In the genomic region with DNA sequence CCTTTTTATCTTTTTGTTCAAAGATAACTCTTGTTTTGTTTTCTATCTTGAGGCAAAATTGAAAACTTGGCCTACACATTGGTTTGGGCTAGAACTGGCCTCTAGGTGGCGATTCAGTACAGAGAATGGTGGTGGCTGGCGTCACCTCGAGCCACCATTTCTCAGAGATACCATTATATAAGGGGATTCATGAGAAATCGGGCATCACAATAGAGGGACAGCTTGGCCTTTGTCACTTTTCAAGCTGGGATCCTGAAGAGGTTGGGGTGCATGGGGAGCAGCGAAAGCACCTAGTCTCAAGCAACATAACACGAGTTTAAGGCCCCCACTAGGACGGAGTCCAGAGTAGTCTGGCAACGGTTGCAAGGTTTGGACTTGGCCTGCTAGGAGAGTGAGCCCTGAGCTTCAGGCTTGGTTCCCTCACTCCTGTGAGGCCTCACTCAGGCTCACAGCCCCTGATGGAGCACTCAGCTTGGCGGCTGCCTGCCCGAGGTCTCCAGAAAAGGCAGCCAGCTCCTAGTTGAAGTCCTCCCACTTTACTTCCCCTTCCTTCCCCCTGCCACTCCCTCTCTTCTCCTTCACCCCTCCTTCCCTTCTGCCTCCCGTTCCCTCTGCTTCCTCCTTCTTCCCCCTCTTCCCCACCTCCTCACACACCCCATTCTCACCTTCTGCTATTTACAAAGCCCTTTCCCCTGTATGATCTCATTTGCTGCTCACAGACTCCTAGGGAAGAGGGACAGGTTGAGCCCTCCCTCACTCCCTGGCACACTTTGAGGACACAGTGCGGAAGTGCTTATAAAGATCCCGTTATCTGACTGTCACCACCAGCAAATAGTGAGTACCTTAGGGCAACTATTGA, we compare ENCODE assay signal across 8 cellular contexts.
DNase-seq lines count a peak whose midpoint lies in the region; ATAC-seq, FAIRE-seq and TF ChIP-seq lines count a peak whose summit lies in the region.

No MANE protein-coding gene starts in this region.

- peak; percentile 88 for TF ChIP-seq CTCF in brain microvascular endothelial cell (IDR thresholded peaks at IDR 0.05; ENCODE audit: low read depth, low read length, missing control alignments)

- ATAC-seq in HG02763 (IDR thresholded peaks at IDR 0.05; ENCODE audit: unreplicated experiment): peak; percentile 54

- in situ Hi-C loops in brain microvascular endothelial cell (cut with HindIII; ENCODE audit: low pct_ligation_motif_present, low sequenced_read_pairs): no loop called here

- DNase-seq in NCI-H2196 (lab: John Stamatoyannopoulos, UW; ENCODE audit: unreplicated experiment) (peak; percentile 67), NCI-H2196 treated with DMSO at 0.1 percent for 48 hours (lab: John Stamatoyannopoulos, UW; ENCODE audit: unreplicated experiment) (no peak), NCI-H187 treated with DMSO at 0.1 percent for 48 hours (lab: John Stamatoyannopoulos, UW) (peak; percentile 11), brain microvascular endothelial cell (peak; percentile 70), iPS-NIHi11 (ENCODE audit: low spot score) (peak; percentile 86)
- peak; percentile 7 to 34 for DNase-seq in stimulated activated CD4-positive, alpha-beta T cell treated with anti-CD3 and anti-CD28 coated beads, Interleukin-12 subunit alpha, Interleukin-12 subunit beta, amount 100 ng/mL, for 24 hours (ENCODE audit: low read depth in 2 of 2)

- FAIRE-seq in TTC549 (lab: Jason Lieb, UNC): peak; percentile 62

- no peaks in the 10 kb centered on the region for H3K36me3 ChIP-seq in brain microvascular endothelial cell (replicated peaks)

- H3K27ac ChIP-seq in brain microvascular endothelial cell: no peak overlapping the region

- no peak overlapping the region for H3K4me3 ChIP-seq in brain microvascular endothelial cell (ENCODE audit: low read depth, low read length)

- no peaks in the 10 kb centered on the region for H3K27me3 ChIP-seq in brain microvascular endothelial cell (replicated peaks)
